ENCODE assay signal across 1 cellular context in the genomic region with DNA sequence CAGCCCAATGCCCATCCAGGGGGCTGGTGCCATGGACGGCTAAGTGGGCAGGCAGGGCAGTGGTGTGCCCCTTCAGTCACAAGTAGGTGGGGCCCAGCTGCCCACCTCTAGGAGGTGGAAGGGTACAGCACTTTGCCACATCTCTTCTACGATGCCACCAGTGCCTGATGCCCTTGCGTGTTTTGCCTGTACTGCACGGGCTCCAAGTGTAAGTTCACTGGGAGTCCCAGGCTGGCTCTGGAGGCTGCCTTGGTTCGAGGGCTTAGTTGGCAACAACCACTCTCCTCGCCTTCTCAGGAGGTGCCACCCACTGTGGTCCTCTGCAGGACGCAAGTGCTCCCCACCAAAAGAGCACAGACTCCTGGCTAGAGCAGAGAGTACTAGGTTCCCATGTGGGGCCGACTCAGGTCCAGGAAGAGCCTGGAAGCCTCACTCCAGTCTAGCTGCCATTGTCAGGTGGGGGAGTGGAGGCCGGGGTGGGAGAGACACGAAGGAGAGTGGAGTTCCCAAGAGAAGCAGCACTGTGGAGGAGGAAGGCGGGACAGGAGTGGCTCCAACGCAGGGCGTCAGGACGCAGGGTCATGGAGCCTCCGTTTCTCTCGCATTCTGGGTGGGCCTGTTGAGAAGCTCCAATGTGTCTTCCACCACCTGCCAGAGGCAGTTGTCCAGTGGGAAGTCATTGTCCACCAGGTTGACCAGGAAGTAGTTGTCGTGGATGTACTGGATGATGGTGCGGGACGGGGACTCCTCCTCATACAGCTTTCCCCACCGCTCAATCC.
TF ChIP-seq lines count a peak whose summit lies in the region.

No MANE protein-coding gene starts in this region.

TF ChIP-seq in IMR-90, 13 proteins besides CTCF, POLR2A, EP300 and RAD21:
- TF ChIP-seq MXI1 (IDR thresholded peaks at IDR 0.05; ENCODE audit: borderline replicate concordance, low read depth, low read length) (no peak), CEBPB (IDR thresholded peaks at IDR 0.05; ENCODE audit: low read depth, low read length) (no peak), RCOR1 (IDR thresholded peaks at IDR 0.05; ENCODE audit: insufficient replicate concordance, low read length) (no peak), NFE2L2 (IDR thresholded peaks at IDR 0.05; ENCODE audit: low read depth, low read length) (no peak), RFX5 (IDR thresholded peaks at IDR 0.05; ENCODE audit: low read depth, low read length) (no peak), FOS (IDR thresholded peaks at IDR 0.05; ENCODE audit: low read depth, low read length) (no peak), SMC3 (IDR thresholded peaks at IDR 0.05; ENCODE audit: low read depth, low read length) (no peak), MAFK (IDR thresholded peaks at IDR 0.05; ENCODE audit: low read depth, low read length) (no peak), BHLHE40 (IDR thresholded peaks at IDR 0.05; ENCODE audit: low read depth, low read length) (no peak), MAZ (IDR thresholded peaks at IDR 0.05; ENCODE audit: borderline replicate concordance, low read depth, low read length) (no peak), CHD1 (IDR thresholded peaks at IDR 0.05; ENCODE audit: low read depth, low read length) (no peak)
- TF ChIP-seq, protein P1, sequence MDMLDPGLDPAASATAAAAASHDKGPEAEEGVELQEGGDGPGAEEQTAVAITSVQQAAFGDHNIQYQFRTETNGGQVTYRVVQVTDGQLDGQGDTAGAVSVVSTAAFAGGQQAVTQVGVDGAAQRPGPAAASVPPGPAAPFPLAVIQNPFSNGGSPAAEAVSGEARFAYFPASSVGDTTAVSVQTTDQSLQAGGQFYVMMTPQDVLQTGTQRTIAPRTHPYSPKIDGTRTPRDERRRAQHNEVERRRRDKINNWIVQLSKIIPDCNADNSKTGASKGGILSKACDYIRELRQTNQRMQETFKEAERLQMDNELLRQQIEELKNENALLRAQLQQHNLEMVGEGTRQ (IDR thresholded peaks at IDR 0.05; ENCODE audit: low read depth, low read length) = no peak
- TF ChIP-seq, protein P2, sequence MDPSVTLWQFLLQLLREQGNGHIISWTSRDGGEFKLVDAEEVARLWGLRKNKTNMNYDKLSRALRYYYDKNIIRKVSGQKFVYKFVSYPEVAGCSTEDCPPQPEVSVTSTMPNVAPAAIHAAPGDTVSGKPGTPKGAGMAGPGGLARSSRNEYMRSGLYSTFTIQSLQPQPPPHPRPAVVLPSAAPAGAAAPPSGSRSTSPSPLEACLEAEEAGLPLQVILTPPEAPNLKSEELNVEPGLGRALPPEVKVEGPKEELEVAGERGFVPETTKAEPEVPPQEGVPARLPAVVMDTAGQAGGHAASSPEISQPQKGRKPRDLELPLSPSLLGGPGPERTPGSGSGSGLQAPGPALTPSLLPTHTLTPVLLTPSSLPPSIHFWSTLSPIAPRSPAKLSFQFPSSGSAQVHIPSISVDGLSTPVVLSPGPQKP (IDR thresholded peaks at IDR 0.05; ENCODE audit: borderline replicate concordance, low read depth, low read length) = no peak
TF ChIP-seq in IMR-90: peak in this region for 0.
